ENCODE assay signal across 8 cellular contexts in the genomic region with DNA sequence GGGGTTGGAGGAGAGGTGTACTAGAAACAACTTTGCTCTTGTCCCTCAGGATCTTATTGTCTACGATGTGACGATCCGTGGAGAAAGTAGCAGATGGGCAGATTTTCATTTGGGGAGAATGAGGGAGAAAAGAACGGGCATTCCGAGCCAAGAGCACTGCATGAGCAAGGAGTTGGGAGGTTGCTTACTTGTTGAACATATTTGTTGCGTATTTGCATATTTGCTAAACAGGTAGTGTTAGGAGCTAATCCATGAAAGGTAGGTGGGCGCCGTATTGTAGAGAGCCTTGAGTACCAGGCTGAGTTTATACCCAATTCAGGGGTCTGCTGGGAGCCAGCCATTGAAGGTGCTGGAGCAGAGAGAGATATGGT. TPM values are rescaled to one million over a fixed set of nuclear protein-coding genes. Genes with fewer than 3 reads are reported as not detected.
DNase-seq lines count a peak whose midpoint lies in the region; ATAC-seq and TF ChIP-seq lines count a peak whose summit lies in the region.

No MANE protein-coding gene starts in this region.

- peak overlapping the region in 1 of 2 donors; percentile 71 for H3K27ac ChIP-seq in left lung
- peak overlapping the region; percentile 77 to 79 for H3K27ac ChIP-seq in tibial artery

- peak overlapping the region; percentile 84 to 86 for H3K4me3 ChIP-seq in left lung
- peak overlapping the region; percentile 77 to 83 for H3K4me3 ChIP-seq in tibial artery

- H3K27me3 ChIP-seq in left lung (no peaks in the 10 kb centered on the region), tibial artery (no peaks in the 10 kb centered on the region)

- intact Hi-C loops in left lung (cut with DNase I) (no loop called here), tibial artery (cut with DNase I; ENCODE audit: low total_unique reads) (no loop called here)

- no peaks in the 10 kb centered on the region for H3K27me3 Mint-ChIP-seq in activated CD8-positive, alpha-beta memory T cell treated with anti-CD3 and anti-CD28 coated beads, Interleukin-2, amount 10 ng/mL, durations not matched to agents 7 days and 5 days

- CTCF ChIA-PET in activated CD8-positive, alpha-beta memory T cell treated with anti-CD3 and anti-CD28 coated beads, Interleukin-2, amount 10 ng/mL, durations not matched to agents 7 days and 5 days (lab: Charles Lee) = interaction anchor here (0.6 to 6.9 kb wide), 20 partner anchors 7 to 264 kb away, joined by 3 to 82 read pairs (median 6); a partner anchor contains a TSS

- no peak for DNase-seq in activated CD8-positive, alpha-beta memory T cell treated with anti-CD3 and anti-CD28 coated beads, Interleukin-2, amount 10 ng/mL, durations not matched to agents 7 days and 5 days
- DNase-seq in activated CD8-positive, alpha-beta memory T cell treated with anti-CD3 and anti-CD28 coated beads, Interleukin-2, amount 50 U/mL, for 48 hours = no peak
- DNase-seq in amniotic epithelial cell (ENCODE audit: low read depth) (peak; percentile 2), left lung (no peak), tibial artery (no peak), D341Med (ENCODE audit: low spot score) (no peak), C1 segment of cervical spinal cord (lab: John Stamatoyannopoulos, UW) (no peak), NCI-H526 treated with DMSO at 0.1 percent for 48 hours (lab: John Stamatoyannopoulos, UW) (no peak)

- peaks cover 12 to 22% of the 10 kb centered on the region in 2 donors for H3K4me1 ChIP-seq in left lung
- H3K4me1 ChIP-seq in tibial artery = peaks cover 0 to 22% (median 12%) of the 10 kb centered on the region in 4 donors

- H3K36me3 Mint-ChIP-seq in activated CD8-positive, alpha-beta memory T cell treated with anti-CD3 and anti-CD28 coated beads, Interleukin-2, amount 10 ng/mL, durations not matched to agents 7 days and 5 days = peaks cover 31% of the 10 kb centered on the region

- ATAC-seq in activated CD8-positive, alpha-beta memory T cell treated with anti-CD3 and anti-CD28 coated beads, Interleukin-2, amount 10 ng/mL, durations not matched to agents 7 days and 5 days = no peak
- ATAC-seq in left lung = no peak

- H3K27ac Mint-ChIP-seq in activated CD8-positive, alpha-beta memory T cell treated with anti-CD3 and anti-CD28 coated beads, Interleukin-2, amount 10 ng/mL, durations not matched to agents 7 days and 5 days = peak overlapping the region; percentile 86

- peak overlapping the region; percentile 90 for H3K4me3 Mint-ChIP-seq in activated CD8-positive, alpha-beta memory T cell treated with anti-CD3 and anti-CD28 coated beads, Interleukin-2, amount 10 ng/mL, durations not matched to agents 7 days and 5 days

- TF ChIP-seq CTCF in left lung (IDR thresholded peaks at IDR 0.05) = no peak
- no peak for TF ChIP-seq CTCF in tibial artery (IDR thresholded peaks at IDR 0.05)

- H3K36me3 ChIP-seq in left lung (peaks cover 5 to 59% of the 10 kb centered on the region in 2 donors), tibial artery (peaks cover 45 to 55% (median 52%) of the 10 kb centered on the region in 3 donors)

- H3K9me3 Mint-ChIP-seq in activated CD8-positive, alpha-beta memory T cell treated with anti-CD3 and anti-CD28 coated beads, Interleukin-2, amount 10 ng/mL, durations not matched to agents 7 days and 5 days (ENCODE audit: low read depth) = no peaks in the 10 kb centered on the region

- H3K9me3 ChIP-seq in left lung = no peaks in the 10 kb centered on the region
- H3K9me3 ChIP-seq in tibial artery = no peaks in the 10 kb centered on the region

- peaks cover 38% of the 10 kb centered on the region for H3K4me1 Mint-ChIP-seq in activated CD8-positive, alpha-beta memory T cell treated with anti-CD3 and anti-CD28 coated beads, Interleukin-2, amount 10 ng/mL, durations not matched to agents 7 days and 5 days

RNA-seq across cellular contexts. Expression of a gene that starts 0.5 kb away (rescaled TPM):
- total RNA-seq in activated CD8-positive, alpha-beta memory T cell treated with anti-CD3 and anti-CD28 coated beads, Interleukin-2, amount 10 ng/mL, durations not matched to agents 7 days and 5 days = 10 to 100 TPM; 55.2 to 67.6 TPM
- total RNA-seq in left lung = 10 to 100 TPM; 27.1 to 52.2 TPM

RNA-seq across cellular contexts. Expression of a gene that starts 0.6 kb away (rescaled TPM):
- total RNA-seq in activated CD8-positive, alpha-beta memory T cell treated with anti-CD3 and anti-CD28 coated beads, Interleukin-2, amount 10 ng/mL, durations not matched to agents 7 days and 5 days = 10 to 100 TPM; 54.2 to 55.4 TPM
- 10 to 100 TPM; 23.8 to 26.3 TPM for total RNA-seq in left lung

RNA-seq across cellular contexts. Expression of a gene that starts 11.8 kb away (rescaled TPM):
- 10 to 100 TPM; 22.0 to 25.7 TPM for total RNA-seq in activated CD8-positive, alpha-beta memory T cell treated with anti-CD3 and anti-CD28 coated beads, Interleukin-2, amount 10 ng/mL, durations not matched to agents 7 days and 5 days
- 10 to 100 TPM; 15.5 to 19.3 TPM for total RNA-seq in left lung

RNA-seq across cellular contexts. Expression of a gene that starts 11.9 kb away (rescaled TPM):
- total RNA-seq in activated CD8-positive, alpha-beta memory T cell treated with anti-CD3 and anti-CD28 coated beads, Interleukin-2, amount 10 ng/mL, durations not matched to agents 7 days and 5 days = 10 to 100 TPM; 16.8 to 22.4 TPM
- 10 to 100 TPM; 40.1 to 49.8 TPM for total RNA-seq in left lung

RNA-seq across cellular contexts. Expression of a gene that starts 50.7 kb away (rescaled TPM):
- total RNA-seq in activated CD8-positive, alpha-beta memory T cell treated with anti-CD3 and anti-CD28 coated beads, Interleukin-2, amount 10 ng/mL, durations not matched to agents 7 days and 5 days = 10 to 100 TPM; 39.6 to 40.4 TPM
- 10 to 100 TPM; 26.0 to 38.4 TPM for total RNA-seq in left lung
